Comparison of ENCODE assay signal across 1 cellular context in genomic region chr2:236075802-236076201, GRCh38.
TF ChIP-seq lines count a peak whose summit lies in the region.

No MANE protein-coding gene starts in this region.

TF ChIP-seq in HepG2, 621 proteins besides CTCF, POLR2A, EP300 and RAD21 (continued from another document):
- TF ChIP-seq SKIL (CRISPR knock-in tag; IDR thresholded peaks at IDR 0.05; ENCODE audit: borderline replicate concordance) (no peak), ATM (IDR thresholded peaks at IDR 0.05; ENCODE audit: borderline replicate concordance) (no peak), CREBL2 (CRISPR knock-in tag; IDR thresholded peaks at IDR 0.05; ENCODE audit: borderline replicate concordance) (no peak)
TF ChIP-seq in HepG2: peak in this region for 0.
